Comparison of ENCODE assay signal across 8 cellular contexts in genomic region chr5:177553671-177554429, GRCh38. TPM values are rescaled to one million over a fixed set of nuclear protein-coding genes. Genes with fewer than 3 reads are reported as not detected.
DNase-seq lines count a peak whose midpoint lies in the region; ATAC-seq and TF ChIP-seq lines count a peak whose summit lies in the region.

No MANE protein-coding gene starts in this region.

- H3F3A ChIP-seq in GM23248 (ENCODE audit: insufficient read depth): peaks cover 16% of the 10 kb centered on the region

- H2AFZ ChIP-seq in GM23248: peak overlapping the region; percentile 55

- H3K27me3 ChIP-seq in GM23248 (replicated peaks; ENCODE audit: insufficient read depth) (no peaks in the 10 kb centered on the region), gastroesophageal sphincter (no peaks in the 10 kb centered on the region), upper lobe of left lung (no peaks in the 10 kb centered on the region)

- ATAC-seq in gastroesophageal sphincter: peak; percentile 50
- peak; percentile 44 to 47 for ATAC-seq in upper lobe of left lung (ENCODE audit: low FRiP score in 2 of 2)

- TF ChIP-seq POLR2A in gastroesophageal sphincter (IDR thresholded peaks at IDR 0.05) (no peak), upper lobe of left lung (IDR thresholded peaks at IDR 0.05) (no peak)

- TF ChIP-seq CTCF in LNCaP clone FGC (IDR thresholded peaks at IDR 0.05; ENCODE audit: control insufficient read depth, extremely low read depth, insufficient read depth) (no peak), gastroesophageal sphincter (IDR thresholded peaks at IDR 0.05) (no peak), upper lobe of left lung (IDR thresholded peaks at IDR 0.05) (no peak)

- peak; percentile 59 for DNase-seq in GM23248
- DNase-seq in LNCaP clone FGC (ENCODE audit: low read depth): no peak
- DNase-seq in activated T-cell treated with anti-CD3 and anti-CD28 coated beads, Interleukin-2, amount 50 U/mL, for 48 hours: peak; percentile 60 to 70
- peak in 29 of 56 donors; percentile 18 to 65 (median 42) for DNase-seq in nucleus accumbens (lab: John Stamatoyannopoulos, UW)
- peak in 1 of 2 donors; percentile 24 for DNase-seq in upper lobe of left lung
- DNase-seq in A172 (ENCODE audit: low spot score): no peak

- peaks cover 5% of the 10 kb centered on the region for H4K20me1 ChIP-seq in GM23248 (ENCODE audit: insufficient read depth)

- H3K36me3 ChIP-seq in GM23248 (ENCODE audit: low read depth) (0 out of 2 replicates have a peak, but pooled peaks cover 4% of the 10 kb centered on the region), gastroesophageal sphincter (peaks cover 0 to 15% of the 10 kb centered on the region in 2 donors), upper lobe of left lung (peaks cover 0 to 17% (median 2%) of the 10 kb centered on the region in 4 donors)

- peaks cover 57% of the 10 kb centered on the region for H3K79me2 ChIP-seq in GM23248 (ENCODE audit: insufficient read depth)

- WGBS in GM23248 (ENCODE audit: low coverage in 1 of 2, low lambda C conversion rate in 2 of 2, missing lambda C conversion rate in 2 of 2), 2 experiments: 1 to 2% methylated on average over 31 to 54 of the region's 72 CpGs
- WGBS in gastroesophageal sphincter (ENCODE audit: low coverage in 1 of 2), 2 donors: no CpG with 5 or more reads among the region's 72 CpGs
- 0% methylated on average over 2 to 23 of the region's 72 CpGs for WGBS in upper lobe of left lung, 2 donors

- H3K4me3 ChIP-seq in GM08714 (ENCODE audit: low read length) (peak overlapping the region; percentile 78), GM23248 (peak overlapping the region; percentile 91), LNCaP clone FGC (ENCODE audit: low read depth, low read length) (peak overlapping the region; percentile 82), gastroesophageal sphincter (peak overlapping the region; percentile 90 to 96), upper lobe of left lung (peak overlapping the region; percentile 76 to 100 (median 98))

- H3K4me1 ChIP-seq in GM23248 (ENCODE audit: insufficient read depth) (peaks cover 16% of the 10 kb centered on the region), gastroesophageal sphincter (peaks cover 0 to 57% (median 8%) of the 10 kb centered on the region in 3 donors), upper lobe of left lung (peaks cover 14 to 31% (median 24%) of the 10 kb centered on the region in 4 donors)

- in situ Hi-C loops in GM23248 (cut with MboI): no loop called here

- TF ChIP-seq EP300 in gastroesophageal sphincter (IDR thresholded peaks at IDR 0.05): no peak
- no peak for TF ChIP-seq EP300 in upper lobe of left lung (IDR thresholded peaks at IDR 0.05)

- no peaks in the 10 kb centered on the region for H3K9me3 ChIP-seq in GM23248 (ENCODE audit: low read depth)
- no peaks in the 10 kb centered on the region for H3K9me3 ChIP-seq in gastroesophageal sphincter
- H3K9me3 ChIP-seq in upper lobe of left lung: no peaks in the 10 kb centered on the region

- peak overlapping the region; percentile 83 for H3K9ac ChIP-seq in GM23248

- no peaks in the 10 kb centered on the region for H3K9me2 ChIP-seq in GM23248 (ENCODE audit: insufficient read depth)

- H3K4me2 ChIP-seq in GM23248 (ENCODE audit: unreplicated experiment): peak overlapping the region; percentile 98

- H3K27ac ChIP-seq in GM23248 (peak overlapping the region; percentile 60), gastroesophageal sphincter (peak overlapping the region; percentile 71 to 91 (median 88)), upper lobe of left lung (peak overlapping the region; percentile 75 to 90 (median 84))

RNA-seq across cellular contexts. Expression of gene FAM193B, which starts 0.5 kb away (rescaled TPM):
- total RNA-seq in GM23248 (2014; rRNA removed; shearing (Covaris generic)): 21.9 and 22.9 TPM in 2 replicates
- 6.1 and 8.0 TPM in 2 replicates for polyA plus RNA-seq in GM23248 (2016; fragmentation: Nextera tagmentation; extraction: Ambion mirVana)
- 10 to 100 TPM; 29.7 to 90.3 (median 44.5) TPM for total RNA-seq in gastroesophageal sphincter
- 100 to 1,000 TPM in 2 of 6 donors, 10 to 100 TPM in 4; 45.1 to 421 (median 91.4) TPM for total RNA-seq in upper lobe of left lung
- total RNA-seq in A172 (2014; rRNA removed; shearing (Covaris generic)): 21.8 and 28.7 TPM in 2 replicates

RNA-seq across cellular contexts. Expression of gene DDX41, which starts 37.1 kb away (rescaled TPM):
- 78.5 and 117 TPM in 2 replicates for total RNA-seq in GM23248 (2014; rRNA removed; shearing (Covaris generic))
- polyA plus RNA-seq in GM23248 (2016; fragmentation: Nextera tagmentation; extraction: Ambion mirVana): 63.0 and 67.9 TPM in 2 replicates
- total RNA-seq in gastroesophageal sphincter (10 to 100 TPM; 64.5 to 80.8 (median 68.5) TPM), upper lobe of left lung (100 to 1,000 TPM in 2 of 6 donors, 10 to 100 TPM in 4; 82.0 to 150 (median 91.9) TPM)
- 153 and 154 TPM in 2 replicates for total RNA-seq in A172 (2014; rRNA removed; shearing (Covaris generic))

RNA-seq across cellular contexts. Expression of gene TMED9, which starts 38.2 kb away (rescaled TPM):
- total RNA-seq in GM23248 (2014; rRNA removed; shearing (Covaris generic)): 137 and 138 TPM in 2 replicates
- polyA plus RNA-seq in GM23248 (2016; fragmentation: Nextera tagmentation; extraction: Ambion mirVana): 254 and 282 TPM in 2 replicates
- total RNA-seq in gastroesophageal sphincter (10 to 100 TPM; 50.9 to 86.4 (median 72.9) TPM), upper lobe of left lung (100 to 1,000 TPM in 3 of 6 donors, 10 to 100 TPM in 3; 28.3 to 187 (median 110) TPM)
- 119 and 124 TPM in 2 replicates for total RNA-seq in A172 (2014; rRNA removed; shearing (Covaris generic))

RNA-seq across cellular contexts. Expression of gene DOK3, which starts 44.2 kb away (rescaled TPM):
- 0.25 and 0.97 TPM in 2 replicates for total RNA-seq in GM23248 (2014; rRNA removed; shearing (Covaris generic))
- polyA plus RNA-seq in GM23248 (2016; fragmentation: Nextera tagmentation; extraction: Ambion mirVana): 0.76 and 0.80 TPM in 2 replicates
- total RNA-seq in gastroesophageal sphincter (10 to 100 TPM in 1 of 4 donors, 1 to 10 TPM in 3; 6.1 to 16.6 (median 6.6) TPM), upper lobe of left lung (100 to 1,000 TPM in 1 of 6 donors, 10 to 100 TPM in 5; 17.4 to 113 (median 75.9) TPM)
- total RNA-seq in A172 (2014; rRNA removed; shearing (Covaris generic)): 0.19 and 1.7 TPM in 2 replicates

RNA-seq across cellular contexts. Expression of gene B4GALT7, which starts 46.1 kb away (rescaled TPM):
- 42.7 and 53.5 TPM in 2 replicates for total RNA-seq in GM23248 (2014; rRNA removed; shearing (Covaris generic))
- 35.2 and 37.9 TPM in 2 replicates for polyA plus RNA-seq in GM23248 (2016; fragmentation: Nextera tagmentation; extraction: Ambion mirVana)
- total RNA-seq in gastroesophageal sphincter (10 to 100 TPM; 10.2 to 19.5 (median 15.5) TPM), upper lobe of left lung (10 to 100 TPM; 17.2 to 30.4 (median 23.0) TPM)
- total RNA-seq in A172 (2014; rRNA removed; shearing (Covaris generic)): 29.5 and 35.4 TPM in 2 replicates

Comparison
In these comparisons a context has a peak if more than half of its experiments do, and no peak if none do; other contexts are left out.
1. DNase-seq: peak in GM23248 (single experiment), activated T-cell treated with anti-CD3 and anti-CD28 coated beads, Interleukin-2, amount 50 U/mL, for 48 hours (2 of 2) and nucleus accumbens (29 of 56); none in LNCaP clone FGC (single experiment) and A172 (single experiment).
2. Peak in every context shown above with its lines, with median percentiles within 50 percentile points of each other: H3K4me3 ChIP-seq and H3K27ac ChIP-seq.